In the genomic region with DNA sequence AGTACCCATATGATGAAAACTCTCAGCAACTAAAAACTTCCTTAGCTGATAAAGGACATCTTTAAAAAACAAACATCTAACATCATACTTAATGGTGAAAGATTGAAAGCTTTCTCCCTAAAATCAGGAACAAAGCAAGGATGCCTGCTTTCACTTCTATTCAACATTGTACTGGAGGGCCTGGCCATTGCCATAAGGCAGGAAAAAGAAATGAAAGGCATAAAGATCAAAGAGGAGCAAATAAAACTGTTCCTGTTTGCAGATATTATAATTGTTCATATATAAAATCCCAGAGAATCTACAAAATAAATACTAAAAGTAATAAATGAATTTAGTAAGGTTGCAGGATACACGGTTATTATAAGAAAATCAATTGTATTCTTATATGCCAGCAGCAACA, we compare ENCODE assay signal across 30 cellular contexts.
"Had no signal": no experiment of that assay in that cellular context is flagged by ENCODE, and none has a peak within 500 bp of the region (broad histone marks: within the 10 kb centered on the region; RNA-seq: fewer than 3 reads in every experiment).

No MANE protein-coding gene starts in this region.

- H3K27ac ChIP-seq: neutrophil, pancreas, psoas muscle, skin epidermis, spleen, suprapubic skin, testis, tibial artery, transverse colon, upper lobe of right lung, uterus had no signal

- H3K27ac Mint-ChIP-seq: naive thymus-derived CD8-positive, alpha-beta T cell; natural killer cell treated with Interleukin-12 subunit alpha and Interleukin-12 subunit beta and Interleukin-15 and Interleukin-18, amount 100 ng/mL, for 72 hours; nephron progenitor cell; stimulated activated memory B cell treated with anti-CD40 and anti-IgM and Interleukin-4, amounts not matched to agents 10 μg/mL and 1 μg/mL and 100 μg/mL, for 72 hours; stimulated activated naive CD8-positive, alpha-beta T cell treated with anti-CD3 and anti-CD28 coated beads, Interleukin-15, amount 100 ng/mL, for 72 hours; type B pancreatic cell had no signal

- H3K4me2 ChIP-seq: smooth muscle cell had no signal

- H3K9me3 ChIP-seq: neutrophil, pancreas, suprapubic skin, testis, upper lobe of right lung, uterus had no signal

- H3K36me3 ChIP-seq: neutrophil, pancreas, spleen, suprapubic skin, transverse colon, upper lobe of right lung, uterus had no signal

- FAIRE-seq: pancreas had no signal

- H3K4me3 Mint-ChIP-seq: naive thymus-derived CD8-positive, alpha-beta T cell; natural killer cell treated with Interleukin-12 subunit alpha and Interleukin-12 subunit beta and Interleukin-15 and Interleukin-18, amount 100 ng/mL, for 72 hours; nephron progenitor cell; neural crest cell; stimulated activated memory B cell treated with anti-CD40 and anti-IgM and Interleukin-4, amounts not matched to agents 10 μg/mL and 1 μg/mL and 100 μg/mL, for 72 hours; stimulated activated naive CD8-positive, alpha-beta T cell treated with anti-CD3 and anti-CD28 coated beads, Interleukin-15, amount 100 ng/mL, for 72 hours; type B pancreatic cell had no signal

- ATAC-seq: naive thymus-derived CD8-positive, alpha-beta T cell; natural killer cell treated with Interleukin-12 subunit alpha and Interleukin-12 subunit beta and Interleukin-15 and Interleukin-18, amount 100 ng/mL, for 72 hours; pancreas; psoas muscle; right cardiac atrium; sciatic nerve; stimulated activated memory B cell treated with anti-CD40 and anti-IgM and Interleukin-4, amounts not matched to agents 10 μg/mL and 1 μg/mL and 100 μg/mL, for 72 hours; stimulated activated naive CD8-positive, alpha-beta T cell treated with anti-CD3 and anti-CD28 coated beads, Interleukin-15, amount 100 ng/mL, for 72 hours; stimulated activated naive CD8-positive, alpha-beta T cell treated with anti-CD3 and anti-CD28 coated beads, Interleukin-15, Interleukin-2, amounts not matched to agents 100 U/mL and 50 U/mL, for 24 hours; upper lobe of right lung had no signal

- H3K4me1 ChIP-seq: pancreas, psoas muscle, suprapubic skin, tibial artery, transverse colon, upper lobe of right lung, uterus had no signal

- H3K4me1 Mint-ChIP-seq: stimulated activated memory B cell treated with anti-CD40 and anti-IgM and Interleukin-4, amounts not matched to agents 10 μg/mL and 1 μg/mL and 100 μg/mL, for 72 hours; stimulated activated naive CD8-positive, alpha-beta T cell treated with anti-CD3 and anti-CD28 coated beads, Interleukin-15, amount 100 ng/mL, for 72 hours had no signal

- H3K9me3 Mint-ChIP-seq: natural killer cell treated with Interleukin-12 subunit alpha and Interleukin-12 subunit beta and Interleukin-15 and Interleukin-18, amount 100 ng/mL, for 72 hours had no signal

- H3K4me3 ChIP-seq: pancreas, psoas muscle, skin epidermis, smooth muscle cell, spleen, suprapubic skin, testis, tibial artery, transverse colon, upper lobe of right lung, uterus had no signal

- H3K27me3 Mint-ChIP-seq: stimulated activated memory B cell treated with anti-CD40 and anti-IgM and Interleukin-4, amounts not matched to agents 10 μg/mL and 1 μg/mL and 100 μg/mL, for 72 hours; stimulated activated naive CD8-positive, alpha-beta T cell treated with anti-CD3 and anti-CD28 coated beads, Interleukin-15, amount 100 ng/mL, for 72 hours had no signal

- H3K36me3 Mint-ChIP-seq: natural killer cell treated with Interleukin-12 subunit alpha and Interleukin-12 subunit beta and Interleukin-15 and Interleukin-18, amount 100 ng/mL, for 72 hours; stimulated activated memory B cell treated with anti-CD40 and anti-IgM and Interleukin-4, amounts not matched to agents 10 μg/mL and 1 μg/mL and 100 μg/mL, for 72 hours had no signal

- DNase-seq: naive thymus-derived CD8-positive, alpha-beta T cell; nephron progenitor cell; nucleus accumbens; pancreas; psoas muscle; right cardiac atrium; spleen; stimulated activated CD4-positive, alpha-beta T cell treated with anti-CD3 and anti-CD28 coated beads, Interleukin-12 subunit alpha, Interleukin-12 subunit beta, amount 100 ng/mL, for 4 hours; stimulated activated CD4-positive, alpha-beta T cell treated with anti-CD3 and anti-CD28 coated beads, Interleukin-1b, Interleukin-23, amount 100 ng/mL, for 48 hours; stimulated activated CD4-positive, alpha-beta T cell treated with anti-CD3 and anti-CD28 coated beads, Interleukin-4, amount 100 ng/mL, for 1 hour; stimulated activated CD4-positive, alpha-beta T cell treated with anti-CD3 and anti-CD28 coated beads, Interleukin-4, amount 100 ng/mL, for 4 hours; stimulated activated CD8-positive, alpha-beta memory T cell treated with anti-CD3 and anti-CD28 coated beads, Interleukin-4, amount 100 ng/mL, for 48 hours; stimulated activated naive CD4-positive, alpha-beta T cell; stimulated activated naive CD8-positive, alpha-beta T cell treated with anti-CD3 and anti-CD28 coated beads, Interleukin-15, amount 100 ng/mL, for 72 hours; stimulated activated naive CD8-positive, alpha-beta T cell treated with anti-CD3 and anti-CD28 coated beads, Interleukin-15, Interleukin-2, amounts not matched to agents 100 U/mL and 50 U/mL, for 24 hours; substantia nigra; testis; tibial artery; transverse colon; upper lobe of right lung; uterus had no signal

- H3K27me3 ChIP-seq: neutrophil, pancreas, spleen, suprapubic skin, testis, tibial artery, transverse colon, upper lobe of right lung, uterus had no signal
